ENCODE assay signal across 1 cellular context in the genomic region with DNA sequence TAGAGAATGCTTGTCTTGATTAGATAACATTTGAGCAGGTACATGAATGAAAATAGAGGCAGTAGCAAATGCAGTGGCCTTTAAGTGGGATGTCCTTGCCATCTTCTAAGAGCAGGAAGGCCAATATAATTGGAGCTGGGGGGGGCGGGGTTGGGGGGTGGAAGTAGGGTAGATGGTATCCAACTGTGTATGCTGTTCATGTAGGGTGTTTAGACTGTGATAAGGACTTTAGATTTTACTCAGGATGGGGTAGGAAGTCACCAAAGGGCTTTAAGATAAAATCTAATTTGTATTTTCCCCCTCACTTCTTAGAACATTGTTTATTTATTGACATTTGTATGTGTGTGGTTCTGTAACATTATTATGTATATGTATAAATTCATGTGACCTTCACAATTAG.
TF ChIP-seq lines count a peak whose summit lies in the region.

No MANE protein-coding gene starts in this region.

TF ChIP-seq in HepG2, 621 proteins besides CTCF, POLR2A, EP300 and RAD21:
- TF ChIP-seq HNRNPK (IDR thresholded peaks at IDR 0.05; ENCODE audit: low read depth, low read length, poor library complexity, severe bottlenecking) (peak; percentile 54), ZNF33B (CRISPR knock-in tag; IDR thresholded peaks at IDR 0.05) (no peak)
